Comparison of ENCODE assay signal across 27 cellular contexts in the genomic region with DNA sequence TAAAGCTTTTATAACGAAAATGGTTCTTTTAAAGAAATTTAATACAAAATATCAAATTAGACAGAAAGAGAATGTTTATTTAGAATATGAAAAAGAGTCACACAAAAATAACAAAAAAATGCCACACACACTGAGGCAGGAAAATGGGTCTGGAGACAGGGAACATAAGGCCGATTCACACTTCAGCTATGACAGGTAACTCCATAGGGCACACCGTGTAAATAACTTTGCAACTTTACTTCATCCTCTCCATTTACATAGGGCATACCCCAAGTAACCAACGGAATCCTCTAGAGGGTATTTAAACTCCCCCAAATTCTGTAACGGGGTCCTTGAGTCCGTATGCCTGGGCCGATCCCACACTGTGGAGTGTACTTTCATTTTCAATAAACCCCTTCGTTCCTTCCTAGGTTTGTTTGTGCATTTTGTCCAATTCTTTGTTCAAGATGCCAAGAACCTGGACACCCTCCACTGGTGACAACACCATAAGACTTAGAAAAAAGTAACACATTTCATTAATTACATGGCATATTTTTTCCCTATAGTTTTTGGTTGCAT. TPM values are rescaled to one million over a fixed set of nuclear protein-coding genes. Genes with fewer than 3 reads are reported as not detected.
"Had no signal": no experiment of that assay in that cellular context is flagged by ENCODE, and none has a peak within 500 bp of the region (broad histone marks: within the 10 kb centered on the region; RNA-seq: fewer than 3 reads in every experiment).

No MANE protein-coding gene starts in this region.

- H3K27ac Mint-ChIP-seq: activated naive CD4-positive, alpha-beta T cell treated with anti-CD3 and anti-CD28 coated beads, Interleukin-2, amount 50 U/mL, for 72 hours; activated naive CD8-positive, alpha-beta T cell treated with anti-CD3 and anti-CD28 coated beads, Interleukin-2, amount 50 U/mL, for 24 hours; T-helper 1 cell treated with Interleukin-12 subunit alpha and Interleukin-12 subunit beta and Interleukin-4 antibody, amounts not matched to agents 30 μg/mL and 1 μg/mL, for 36 hours; WTC11 had no signal

- H3K36me3 Mint-ChIP-seq: activated naive CD4-positive, alpha-beta T cell treated with anti-CD3 and anti-CD28 coated beads, Interleukin-2, amount 50 U/mL, for 72 hours; WTC11 had no signal

- ATAC-seq: activated naive CD4-positive, alpha-beta T cell treated with anti-CD3 and anti-CD28 coated beads, Interleukin-2, amount 50 U/mL, for 72 hours; activated naive CD8-positive, alpha-beta T cell treated with anti-CD3 and anti-CD28 coated beads, Interleukin-2, amount 50 U/mL, for 24 hours; activated T-cell treated with anti-CD3 and anti-CD28 coated beads, Interleukin-2, amount 50 U/mL, for 4 hours; WTC11 had no signal

- H3K9me3 ChIP-seq: Peyer's patch, SJCRH30 had no signal

- H3K9ac ChIP-seq: KMS-11 had no signal

- H3K4me3 ChIP-seq: Peyer's patch, SJCRH30 had no signal

- H3K9me3 Mint-ChIP-seq: activated naive CD4-positive, alpha-beta T cell treated with anti-CD3 and anti-CD28 coated beads, Interleukin-2, amount 50 U/mL, for 72 hours; activated naive CD8-positive, alpha-beta T cell treated with anti-CD3 and anti-CD28 coated beads, Interleukin-2, amount 50 U/mL, for 24 hours; activated T-cell treated with anti-CD3 and anti-CD28 coated beads, Interleukin-2, amount 50 U/mL, for 4 hours; T-helper 1 cell treated with Interleukin-12 subunit alpha and Interleukin-12 subunit beta and Interleukin-4 antibody, amounts not matched to agents 30 μg/mL and 1 μg/mL, for 36 hours; WTC11 had no signal

- H3K4me1 Mint-ChIP-seq: activated naive CD8-positive, alpha-beta T cell treated with anti-CD3 and anti-CD28 coated beads, Interleukin-2, amount 50 U/mL, for 24 hours; WTC11 had no signal

- H3K27me3 ChIP-seq: brain microvascular endothelial cell, Peyer's patch, SJCRH30 had no signal

- H3K27ac ChIP-seq: brain microvascular endothelial cell, KMS-11, Peyer's patch, RWPE1, SJCRH30 had no signal

- H3K4me3 Mint-ChIP-seq: activated naive CD8-positive, alpha-beta T cell treated with anti-CD3 and anti-CD28 coated beads, Interleukin-2, amount 50 U/mL, for 24 hours; activated T-cell treated with anti-CD3 and anti-CD28 coated beads, Interleukin-2, amount 50 U/mL, for 4 hours; T-helper 1 cell treated with Interleukin-12 subunit alpha and Interleukin-12 subunit beta and Interleukin-4 antibody, amounts not matched to agents 30 μg/mL and 1 μg/mL, for 36 hours; WTC11 had no signal

- H3K27me3 Mint-ChIP-seq: activated naive CD8-positive, alpha-beta T cell treated with anti-CD3 and anti-CD28 coated beads, Interleukin-2, amount 50 U/mL, for 24 hours had no signal

- H3K36me3 ChIP-seq: brain microvascular endothelial cell, Peyer's patch, SJCRH30 had no signal

- H3K4me2 ChIP-seq: KMS-11 had no signal

- DNase-seq: activated CD4-positive, alpha-beta T cell treated with anti-CD3 and anti-CD28 coated beads for 48 hours; activated CD4-positive, alpha-beta T cell treated with anti-CD3 and anti-CD28 coated beads, Interleukin-2, amount 50 U/mL, for 4 hours; activated CD4-positive, CD25-positive, alpha-beta regulatory T cell treated with anti-CD3 and anti-CD28 coated beads, Interleukin-2, amount 50 U/mL, for 72 hours; activated CD8-positive, alpha-beta memory T cell treated with anti-CD3 and anti-CD28 coated beads for 24 hours; activated effector memory CD4-positive, alpha-beta T cell treated with anti-CD3 and anti-CD28 coated beads, Interleukin-2, amount 50 U/mL, for 16 hours; activated naive CD4-positive, alpha-beta T cell treated with Interleukin-2 at 50 U/mL for 16 hours; activated naive CD8-positive, alpha-beta T cell treated with anti-CD3 and anti-CD28 coated beads, Interleukin-2, amount 50 U/mL, for 24 hours; activated T-cell treated with anti-CD3 and anti-CD28 coated beads, Interleukin-2, amount 50 U/mL, for 4 hours; amygdala; brain microvascular endothelial cell; MM.1S; NCI-H1105; NCI-H1436; NCI-H1694 treated with DMSO at 0.1 percent for 48 hours; NCI-H2029 treated with DMSO at 0.1 percent for 48 hours; NCI-H345; NCI-H510A; NCI-H526 treated with DMSO at 0.1 percent for 48 hours; NK-92 treated with Interleukin-12 subunit alpha and Interleukin-12 subunit beta, amount 100 ng/mL, for 24 hours; Peyer's patch; Right ventricle myocardium superior; SJCRH30 had no signal

- H3K4me1 ChIP-seq: Peyer's patch, SJCRH30 had no signal

RNA-seq across cellular contexts. Expression of gene PTGS2, which starts 23.1 kb away (rescaled TPM):
- total RNA-seq: SJCRH30 had no signal
